In genomic region chr2:26649322-26649721, GRCh38 we compare ENCODE assay signal across 24 cellular contexts. TPM values are rescaled to one million over a fixed set of nuclear protein-coding genes. Genes with fewer than 3 reads are reported as not detected.
DNase-seq lines count a peak whose midpoint lies in the region; ATAC-seq and TF ChIP-seq lines count a peak whose summit lies in the region.
"Had no signal": no experiment of that assay in that cellular context is flagged by ENCODE, and none has a peak within 500 bp of the region (broad histone marks: within the 10 kb centered on the region; RNA-seq: fewer than 3 reads in every experiment).

No MANE protein-coding gene starts in this region.

- no peak overlapping the region for H3K4me3 ChIP-seq in endodermal cell (ENCODE audit: low read length)
- H3K4me3 ChIP-seq in spleen = no peak overlapping the region
- H3K4me3 ChIP-seq: BLaER1 treated with 17β-estradiol and CSF1 and Interleukin-3, amounts not matched to agents 10 nM and 100 nM; GM12878; K562 had no signal

- H3K36me3 Mint-ChIP-seq in endodermal cell (ENCODE audit: low read depth) (no peaks in the 10 kb centered on the region), T-cell (no peaks in the 10 kb centered on the region)

- H3K4me1 Mint-ChIP-seq in endodermal cell (peaks cover 2% of the 10 kb centered on the region), T-cell (no peaks in the 10 kb centered on the region)
- H3K4me1 Mint-ChIP-seq: activated CD4-positive, alpha-beta T cell treated with anti-CD3 and anti-CD28 coated beads, Interleukin-2, amount 10 ng/mL, durations not matched to agents 7 days and 5 days had no signal

- H3K4me1 ChIP-seq in endodermal cell (ENCODE audit: control insufficient read depth, insufficient read depth, low read length) (no peaks in the 10 kb centered on the region), spleen (peaks cover 0 to 18% (median 4%) of the 10 kb centered on the region in 6 donors)

- peak; percentile 22 for DNase-seq in NCI-H1092 (lab: John Stamatoyannopoulos, UW)
- no peak for DNase-seq in NCI-H1092 treated with DMSO at 0.1 percent for 48 hours (lab: John Stamatoyannopoulos, UW)
- DNase-seq in NCI-H446 treated with DMSO at 0.1 percent for 48 hours (lab: John Stamatoyannopoulos, UW) = peak; percentile 64
- peak; percentile 28 for DNase-seq in endodermal cell
- DNase-seq in spleen = peak; percentile 20
- DNase-seq in COLO829 (ENCODE audit: low spot score) = no peak
- DNase-seq in dermis blood vessel endothelial cell = no peak
- no peak for DNase-seq in T-cell
- DNase-seq: activated CD4-positive, alpha-beta T cell treated with anti-CD3 and anti-CD28 coated beads, Interleukin-2, amount 10 ng/mL, durations not matched to agents 7 days and 5 days; activated gamma-delta T cell; foreskin melanocyte; kidney; MM.1S; NCI-H187 treated with DMSO at 0.1 percent for 48 hours; nucleus accumbens; retina; Right ventricle myocardium superior had no signal

- no peak for ATAC-seq in T-cell (replicated peaks in 1 of 4)
- ATAC-seq: GM12878, K562 had no signal

- TF ChIP-seq POLR2A in spleen (IDR thresholded peaks at IDR 0.05) = no peak

- H3K4me3 Mint-ChIP-seq in endodermal cell (no peak overlapping the region), T-cell (no peak overlapping the region)
- H3K4me3 Mint-ChIP-seq: activated CD4-positive, alpha-beta T cell treated with anti-CD3 and anti-CD28 coated beads, Interleukin-2, amount 10 ng/mL, durations not matched to agents 7 days and 5 days; dendritic cell treated with granulocyte-macrophage colony-stimulating factor and Interleukin-4, amounts not matched to agents 40 ng/mL and 50 ng/mL, for 4 days had no signal

- peaks cover 9% of the 10 kb centered on the region for H3K27me3 Mint-ChIP-seq in endodermal cell (ENCODE audit: insufficient read depth)
- H3K27me3 Mint-ChIP-seq in T-cell = peaks cover 28 to 36% of the 10 kb centered on the region in 2 donors

- H3K27ac ChIP-seq in endodermal cell (ENCODE audit: low read depth, low read length) (no peak overlapping the region), spleen (no peak overlapping the region)
- H3K27ac ChIP-seq: BLaER1 treated with 17β-estradiol and CSF1 and Interleukin-3, amounts not matched to agents 10 nM and 100 nM had no signal

- intact Hi-C loops in spleen (cut with DNase I; ENCODE audit: low total_unique reads) = no loop called here

- POLR2A ChIA-PET in T-cell (lab: Charles Lee) = no interaction called here

- H3K27me3 ChIP-seq in endodermal cell (ENCODE audit: control insufficient read depth, insufficient read depth, low read length, poor library complexity, severe bottlenecking) (no peaks in the 10 kb centered on the region), spleen (replicated peaks in 1 of 7) (peaks cover 0 to 8% (median 0%) of the 10 kb centered on the region in 7 donors)
- H3K27me3 ChIP-seq: BLaER1 treated with 17β-estradiol and CSF1 and Interleukin-3, amounts not matched to agents 10 nM and 100 nM had no signal

- H3K36me3 ChIP-seq in endodermal cell (ENCODE audit: control insufficient read depth, insufficient read depth, low read length) = no peaks in the 10 kb centered on the region
- H3K36me3 ChIP-seq in spleen = no peaks in the 10 kb centered on the region
- H3K36me3 ChIP-seq: BLaER1 treated with 17β-estradiol and CSF1 and Interleukin-3, amounts not matched to agents 10 nM and 100 nM had no signal

- TF ChIP-seq CTCF in endodermal cell (conservative IDR thresholded peaks at IDR 0.05) (no peak), spleen (IDR thresholded peaks at IDR 0.05 in 8 of 11, conservative IDR thresholded peaks at IDR 0.05 in 3 of 11) (no peak)

- H3K9me3 ChIP-seq in endodermal cell (ENCODE audit: control insufficient read depth, low read length) (no peaks in the 10 kb centered on the region), spleen (no peaks in the 10 kb centered on the region)
- H3K9me3 ChIP-seq: BLaER1 treated with 17β-estradiol and CSF1 and Interleukin-3, amounts not matched to agents 10 nM and 100 nM had no signal

- 89 to 99% methylated on average over 6 to 7 of the region's 7 CpGs for WGBS in endodermal cell (ENCODE audit: insufficient coverage in 1 of 2, insufficient read length in 1 of 2), 2 experiments
- WGBS in spleen, 5 donors = 70 to 79% (median 75%) methylated on average over 6 to 7 of the region's 7 CpGs

- H3K27ac Mint-ChIP-seq in endodermal cell = no peak overlapping the region
- H3K27ac Mint-ChIP-seq in T-cell = no peak overlapping the region
- H3K27ac Mint-ChIP-seq: activated CD4-positive, alpha-beta T cell treated with anti-CD3 and anti-CD28 coated beads, Interleukin-2, amount 10 ng/mL, durations not matched to agents 7 days and 5 days; dendritic cell treated with granulocyte-macrophage colony-stimulating factor and Interleukin-4, amounts not matched to agents 40 ng/mL and 50 ng/mL, for 4 days had no signal

- CTCF ChIA-PET in T-cell (lab: Charles Lee) = no interaction called here

- no peak overlapping the region for H3K9ac ChIP-seq in endodermal cell (ENCODE audit: extremely low read depth, low read length, poor library complexity, severe bottlenecking)
- H3K9ac ChIP-seq: BLaER1 treated with 17β-estradiol and CSF1 and Interleukin-3, amounts not matched to agents 10 nM and 100 nM had no signal

- H3K9me3 Mint-ChIP-seq in endodermal cell (no peaks in the 10 kb centered on the region), T-cell (no peaks in the 10 kb centered on the region)
- H3K9me3 Mint-ChIP-seq: activated CD4-positive, alpha-beta T cell treated with anti-CD3 and anti-CD28 coated beads, Interleukin-2, amount 10 ng/mL, durations not matched to agents 7 days and 5 days; dendritic cell treated with granulocyte-macrophage colony-stimulating factor and Interleukin-4, amounts not matched to agents 40 ng/mL and 50 ng/mL, for 4 days had no signal

RNA-seq across cellular contexts. Expression of gene CIB4, which starts 8.2 kb away (rescaled TPM):
- total RNA-seq in endodermal cell (not detected), spleen (not detected), dermis blood vessel endothelial cell (not detected in 2 replicates), T-cell (not detected)
- polyA plus RNA-seq in endodermal cell (2013, experiment 1 of 2) = not detected
- not detected for polyA plus RNA-seq in endodermal cell (2013, experiment 2 of 2)
- polyA plus RNA-seq in spleen = not detected
- total RNA-seq: A172; activated CD4-positive, alpha-beta T cell treated with anti-CD3 and anti-CD28 coated beads, Interleukin-2, amount 10 ng/mL, durations not matched to agents 7 days and 5 days; GM12878; K562; kidney; lung microvascular endothelial cell; myocyte; Right ventricle myocardium superior had no signal
- polyA plus RNA-seq: GM12878, K562 had no signal

RNA-seq across cellular contexts. Expression of gene KCNK3, which starts 43.2 kb away (rescaled TPM):
- not detected for total RNA-seq in endodermal cell
- 1.9 TPM for polyA plus RNA-seq in endodermal cell (2013, experiment 1 of 2)
- polyA plus RNA-seq in endodermal cell (2013, experiment 2 of 2) = 1.7 TPM
- 1 to 10 TPM; 1.1 to 6.0 (median 2.9) TPM for total RNA-seq in spleen
- polyA plus RNA-seq in spleen = 1 to 10 TPM in 1 of 3 donors, under 1 TPM in 2; 0.61 to 1.2 (median 0.83) TPM
- total RNA-seq in dermis blood vessel endothelial cell = under 0.01 and 0.05 TPM in 2 replicates
- total RNA-seq in T-cell = under 1 TPM in 3 of 5 donors, not detected in 2; 0.23 to 0.35 (median 0.26) TPM
- total RNA-seq: activated CD4-positive, alpha-beta T cell treated with anti-CD3 and anti-CD28 coated beads, Interleukin-2, amount 10 ng/mL, durations not matched to agents 7 days and 5 days; lung microvascular endothelial cell had no signal
- polyA plus RNA-seq: GM12878 had no signal

Comparison
In these comparisons a context has a peak if more than half of its experiments do, and no peak if none do; other contexts are left out.
1. DNase-seq: peak in NCI-H1092 (single experiment), NCI-H446 treated with DMSO at 0.1 percent for 48 hours (single experiment), endodermal cell (single experiment) and spleen (single experiment); none in NCI-H1092 treated with DMSO at 0.1 percent for 48 hours (single experiment), COLO829 (single experiment), dermis blood vessel endothelial cell (single experiment) and T-cell (0 of 34).